ENCODE assay signal across 8 cellular contexts in the genomic region with DNA sequence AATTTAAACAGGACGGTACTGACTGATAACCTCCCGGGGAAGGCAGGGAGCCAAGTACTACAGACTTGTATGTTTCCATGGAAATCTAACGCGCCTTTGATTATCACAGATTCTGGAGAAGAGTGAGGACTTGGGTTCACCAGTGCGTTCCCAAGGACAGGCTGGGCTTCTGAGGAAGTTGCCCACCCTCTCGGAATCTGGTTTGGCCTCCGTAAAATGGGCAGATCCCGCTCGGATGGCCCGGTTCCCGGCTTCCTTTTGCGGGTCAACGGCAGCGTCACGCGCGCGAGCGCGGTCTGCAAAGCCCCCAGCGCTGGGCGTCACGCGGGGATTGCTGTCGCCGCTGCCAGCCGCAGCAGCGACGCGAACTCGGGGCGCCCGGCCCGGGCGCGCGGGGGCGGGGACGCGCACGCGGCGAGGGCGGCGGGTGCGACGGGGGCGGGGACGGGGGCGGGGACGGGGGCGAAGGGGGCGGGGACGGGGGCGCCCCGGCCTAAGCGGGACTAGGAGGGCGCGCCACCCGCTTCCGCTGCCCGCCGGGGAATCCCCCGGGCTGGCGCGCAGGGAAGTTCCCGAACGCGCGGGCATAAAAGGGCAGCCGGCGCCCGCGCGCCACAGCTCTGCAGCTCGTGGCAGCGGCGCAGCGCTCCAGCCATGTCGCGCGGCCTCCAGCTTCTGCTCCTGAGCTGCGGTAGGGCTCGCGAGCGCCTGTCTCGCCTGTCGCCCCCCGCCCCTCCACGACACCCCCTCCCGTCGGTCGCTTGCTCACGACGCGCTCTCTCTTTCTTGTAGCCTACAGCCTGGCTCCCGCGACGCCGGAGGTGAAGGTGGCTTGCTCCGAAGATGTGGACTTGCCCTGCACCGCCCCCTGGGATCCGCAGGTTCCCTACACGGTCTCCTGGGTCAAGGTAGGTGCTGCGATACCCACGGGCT. TPM values are rescaled to one million over a fixed set of nuclear protein-coding genes. Genes with fewer than 3 reads are reported as not detected.
DNase-seq lines count a peak whose midpoint lies in the region; ATAC-seq, FAIRE-seq and TF ChIP-seq lines count a peak whose summit lies in the region.

CD83 (plus strand) TSS at position 615 of the 933 bp plus-strand sequence; CDS start at position 655, 40 bp downstream.

- no peak for TF ChIP-seq EP300 in HepG2 (IDR thresholded peaks at IDR 0.05; ENCODE audit: low read depth in 2 of 2, low read length in 2 of 2)
- no peak for TF ChIP-seq EP300 in HepG2 (CRISPR knock-in tag; IDR thresholded peaks at IDR 0.05; ENCODE audit: borderline replicate concordance)

- H3K9me3 ChIP-seq in HepG2 (ENCODE audit: low read length), result no peaks in the 10 kb centered on the region

- POLR2A ChIA-PET in activated CD4-positive, alpha-beta T cell treated with anti-CD3 and anti-CD28 coated beads for 36 hours (lab: Charles Lee), result interaction anchor here (0.5 to 1.0 kb wide), 5 partner anchors 8 to 392 kb away, joined by 3 to 6 read pairs (median 4); no protein-coding TSS in a partner anchor
- POLR2A ChIA-PET in HepG2 (lab: Yijun Ruan, JAX), result no interaction called here

- no peaks in the 10 kb centered on the region for H3K36me3 ChIP-seq in HepG2 (replicated peaks in 1 of 2; ENCODE audit: control insufficient read depth in 1 of 2, insufficient read depth in 2 of 2, low read length in 2 of 2)

- no TSS peak for BruUV-seq in HepG2 (replicated peaks; lab: Mats Ljungman, UMichigan)

- peaks cover 0 to 4% of the 10 kb centered on the region in 2 experiments; a peak in 3 of 5 replicates for H3K27me3 ChIP-seq in HepG2 (ENCODE audit: control insufficient read depth in 1 of 2, insufficient read depth in 2 of 2, low read length in 2 of 2)

- H3K27ac ChIP-seq in cingulate gyrus (ENCODE audit: low read depth, low read length) (peak within 1 kb of the TSS; percentile 54), HepG2 (ENCODE audit: extremely low read length, insufficient read depth, low read length) (no peak within 1 kb of the TSS)

- FAIRE-seq in HepG2 (lab: Jason Lieb, UNC), result no peak

- in situ Hi-C loops in HepG2 (cut with HindIII; ENCODE audit: extremely low pct_ligation_motif_present, low pct_unique_long_range_greater_than_20kb), result no loop called here

- peak within 1 kb of the TSS; percentile 69; the same call in 1 of the 2 replicates for H3K9ac ChIP-seq in HepG2 (ENCODE audit: insufficient read depth, low read depth, low read length)

- H3K36me3 Mint-ChIP-seq in activated CD4-positive, alpha-beta T cell treated with anti-CD3 and anti-CD28 coated beads for 36 hours (ENCODE audit: low read depth), result peaks cover 36% of the 10 kb centered on the region

- TF ChIP-seq RAD21 in HepG2 (CRISPR knock-in tag; IDR thresholded peaks at IDR 0.05), result no peak

- DNase-seq in NCI-H345 (lab: John Stamatoyannopoulos, UW), result peak; percentile 25
- DNase-seq in NCI-H345 treated with DMSO at 0.1 percent for 48 hours (lab: John Stamatoyannopoulos, UW; ENCODE audit: unreplicated experiment), result no peak
- peak; percentile 69 for DNase-seq in NCI-H2171 treated with DMSO at 0.1 percent for 48 hours (lab: John Stamatoyannopoulos, UW)
- peak; percentile 86 for DNase-seq in activated CD4-positive, alpha-beta T cell treated with anti-CD3 and anti-CD28 coated beads for 36 hours
- DNase-seq in HepG2 (ENCODE audit: low spot score), result peak; percentile 13
- peak; percentile 76 for DNase-seq in stimulated activated CD4-positive, alpha-beta T cell treated with anti-CD3 and anti-CD28 coated beads, Interleukin-4, amount 100 ng/mL, for 24 hours

- no peaks in the 10 kb centered on the region for H4K20me1 ChIP-seq in HepG2 (ENCODE audit: insufficient read depth, low read length)

- TF ChIP-seq CTCF in HepG2 (CRISPR knock-in tag; IDR thresholded peaks at IDR 0.05), result peak; percentile 47

- H3K27me3 Mint-ChIP-seq in activated CD4-positive, alpha-beta T cell treated with anti-CD3 and anti-CD28 coated beads for 36 hours, result no peaks in the 10 kb centered on the region

- H3K27ac Mint-ChIP-seq in activated CD4-positive, alpha-beta T cell treated with anti-CD3 and anti-CD28 coated beads for 36 hours, result peak within 1 kb of the TSS; percentile 94

- peaks cover 43% of the 10 kb centered on the region for H3K4me1 Mint-ChIP-seq in activated CD4-positive, alpha-beta T cell treated with anti-CD3 and anti-CD28 coated beads for 36 hours

- peak; percentile 81 for ATAC-seq in HG02798 (IDR thresholded peaks at IDR 0.05; ENCODE audit: poor library complexity, unreplicated experiment)
- peak; percentile 83 for ATAC-seq in activated CD4-positive, alpha-beta T cell treated with anti-CD3 and anti-CD28 coated beads for 36 hours
- ATAC-seq in HepG2, result peak; percentile 90

- CTCF ChIA-PET in activated CD4-positive, alpha-beta T cell treated with anti-CD3 and anti-CD28 coated beads for 36 hours (lab: Charles Lee), result interaction anchor here (0.6 to 1.0 kb wide), 6 partner anchors 23 to 543 kb away, joined by 3 to 5 read pairs (median 3); partner anchors contain the start of gene SIRT5
- CTCF ChIA-PET in HepG2 (lab: Yijun Ruan, JAX; ENCODE audit: low intra/inter-chr PET ratio, low total read pairs), result no interaction called here

- no peaks in the 10 kb centered on the region for H3K9me3 Mint-ChIP-seq in activated CD4-positive, alpha-beta T cell treated with anti-CD3 and anti-CD28 coated beads for 36 hours (ENCODE audit: low read depth)

- peak within 1 kb of the TSS; percentile 63 to 81 (median 71); a peak in 5 of 6 replicates for H3K4me3 ChIP-seq in HepG2 (replicated peaks in 1 of 3; ENCODE audit: insufficient read depth in 1 of 3, low read depth in 2 of 3, low read length in 3 of 3)

- no peaks in the 10 kb centered on the region for H3K79me2 ChIP-seq in HepG2 (ENCODE audit: insufficient read depth, low read length)

- H3K4me3 Mint-ChIP-seq in activated CD4-positive, alpha-beta T cell treated with anti-CD3 and anti-CD28 coated beads for 36 hours, result peak within 1 kb of the TSS; percentile 99

- 2% methylated on average over 62 of the region's 106 CpGs for WGBS in HepG2 (ENCODE audit: low lambda C conversion rate)

- peaks cover 4% of the 10 kb centered on the region; the same call in 1 of the 2 replicates for H3K4me1 ChIP-seq in HepG2 (ENCODE audit: insufficient read depth, low read length)

- intact Hi-C loops in activated CD4-positive, alpha-beta T cell treated with anti-CD3 and anti-CD28 coated beads for 36 hours (cut with DNase I, micrococcal nuclease), result loop anchor here (2.0 to 5.0 kb wide), 3 partner anchors 43 to 1130 kb away; partner anchors contain the start of gene JARID2 (in 1 of the 2)
- intact Hi-C loops in HepG2 (cut with micrococcal nuclease; ENCODE audit: unreplicated experiment), result no loop called here

- H2AFZ ChIP-seq in HepG2 (ENCODE audit: low read length), result peak within 1 kb of the TSS; percentile 82

- H3K4me2 ChIP-seq in HepG2 (ENCODE audit: low read depth, low read length), result peak within 1 kb of the TSS; percentile 98

- TF ChIP-seq POLR2A in HepG2 (IDR thresholded peaks at IDR 0.05; ENCODE audit: insufficient read depth in 1 of 2, low read depth in 2 of 2, low read length in 2 of 2), result peak in 1 of 2 experiments; percentile 28; a peak in 1 of 4 replicates

TF ChIP-seq in HepG2, 621 proteins besides CTCF, POLR2A, EP300 and RAD21 (continues in another document):
- TF ChIP-seq MNT (IDR thresholded peaks at IDR 0.05) (no peak), ZNF780A (CRISPR knock-in tag; IDR thresholded peaks at IDR 0.05) (no peak)
- TF ChIP-seq, protein P1, sequence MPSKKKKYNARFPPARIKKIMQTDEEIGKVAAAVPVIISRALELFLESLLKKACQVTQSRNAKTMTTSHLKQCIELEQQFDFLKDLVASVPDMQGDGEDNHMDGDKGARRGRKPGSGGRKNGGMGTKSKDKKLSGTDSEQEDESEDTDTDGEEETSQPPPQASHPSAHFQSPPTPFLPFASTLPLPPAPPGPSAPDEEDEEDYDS (CRISPR knock-in tag; IDR thresholded peaks at IDR 0.05), result no peak

RNA-seq across cellular contexts. Expression of gene CD83, which starts in this region (rescaled TPM):
- 10 to 100 TPM; 22.0 to 22.9 TPM for total RNA-seq in activated CD4-positive, alpha-beta T cell treated with anti-CD3 and anti-CD28 coated beads for 36 hours
- 1.7 and 2.3 TPM in 2 replicates for total RNA-seq in HepG2 (2016; rRNA removed; fragmentation: Illumina TruSeq; extraction: Trizol)
- 1.1 and 1.2 TPM in 2 replicates for total RNA-seq in HepG2 (2016; cell fraction: cytosol; rRNA removed; fragmentation: Illumina TruSeq; extraction: Trizol; ENCODE audit: low read depth)
- total RNA-seq in HepG2 (2016; cell fraction: insoluble cytoplasmic fraction; rRNA removed; fragmentation: Illumina TruSeq; extraction: Trizol), result 1.9 and 3.0 TPM in 2 replicates
- total RNA-seq in HepG2 (2016; cell fraction: membrane; rRNA removed; fragmentation: Illumina TruSeq; extraction: Trizol), result 2.0 and 2.5 TPM in 2 replicates
- 2.2 and 2.3 TPM in 2 replicates for total RNA-seq in HepG2 (2016; cell fraction: nucleus; rRNA removed; fragmentation: Illumina TruSeq; extraction: Trizol)
- 0.46 and 0.51 TPM in 2 replicates for polyA plus RNA-seq in HepG2 (2011; rRNA removed)
- 0.28 and 0.55 TPM in 2 replicates for polyA plus RNA-seq in HepG2 (2011; cell fraction: cytosol; rRNA removed)
- 0.24 and 0.35 TPM in 2 replicates for polyA plus RNA-seq in HepG2 (2011; cell fraction: nucleus; rRNA removed)
- polyA plus RNA-seq in HepG2 (2012), result 0.89 and 1.4 TPM in 2 replicates
- polyA plus RNA-seq in HepG2 (2016; cell fraction: cytosol; fragmentation: Illumina TruSeq; extraction: Trizol; ENCODE audit: low read depth), result 0.74 and 0.84 TPM in 2 replicates
- 1.6 and 2.0 TPM in 2 replicates for polyA plus RNA-seq in HepG2 (2016; cell fraction: insoluble cytoplasmic fraction; fragmentation: Illumina TruSeq; extraction: Trizol; ENCODE audit: low read depth)
- 1.7 and 1.8 TPM in 2 replicates for polyA plus RNA-seq in HepG2 (2016; cell fraction: membrane; fragmentation: Illumina TruSeq; extraction: Trizol; ENCODE audit: low read depth)
- polyA plus RNA-seq in HepG2 (2016; cell fraction: nucleus; fragmentation: Illumina TruSeq; extraction: Trizol; ENCODE audit: insufficient read depth, low read depth), result 2.8 and 3.1 TPM in 2 replicates
- polyA minus RNA-seq in HepG2 (2011; rRNA and poly(A)+ RNA removed; ENCODE audit: low replicate concordance), result 0.36 and 7.7 TPM in 2 replicates
- polyA minus RNA-seq in HepG2 (2011; cell fraction: cytosol; rRNA and poly(A)+ RNA removed), result not detected in 2 replicates
- 0.37 TPM in 1 of 2 replicates, not detected in the other for polyA minus RNA-seq in HepG2 (2011; cell fraction: nucleus; rRNA and poly(A)+ RNA removed)
